In genomic region chr12:105036937-105037649, GRCh38 we compare ENCODE assay signal across 14 cellular contexts. TPM values are rescaled to one million over a fixed set of nuclear protein-coding genes. Genes with fewer than 3 reads are reported as not detected.
DNase-seq lines count a peak whose midpoint lies in the region; ATAC-seq, FAIRE-seq and TF ChIP-seq lines count a peak whose summit lies in the region.
"Had no signal": no experiment of that assay in that cellular context is flagged by ENCODE, and none has a peak within 500 bp of the region (broad histone marks: within the 10 kb centered on the region; RNA-seq: fewer than 3 reads in every experiment).

No MANE protein-coding gene starts in this region.

- H4K20me1 ChIP-seq in keratinocyte (ENCODE audit: control insufficient read depth, extremely low read depth, insufficient read depth, low read length), result no peaks in the 10 kb centered on the region

- no peaks in the 10 kb centered on the region for H3K79me2 ChIP-seq in keratinocyte (ENCODE audit: control insufficient read depth, insufficient read depth, low read length)

- FAIRE-seq in keratinocyte (lab: Jason Lieb, UNC), result peak; percentile 13

- dilution Hi-C loops in keratinocyte (cut with MboI; ENCODE audit: extremely low pct_ligation_motif_present, low sequenced_read_pairs), result no loop called here

- peaks cover 23% of the 10 kb centered on the region for H3K4me1 ChIP-seq in CD8-positive, alpha-beta memory T cell (ENCODE audit: insufficient read depth, low read length)
- H3K4me1 ChIP-seq in keratinocyte (ENCODE audit: control insufficient read depth, extremely low read depth, insufficient read depth, low read length), result peaks cover 15% of the 10 kb centered on the region
- H3K4me1 ChIP-seq: lower lobe of right lung had no signal

- DNase-seq in CD8-positive, alpha-beta memory T cell, result peak in 1 of 5 donors; percentile 6
- DNase-seq in HFFc6 (no peak), keratinocyte (ENCODE audit: low read depth, low spot score) (no peak), DMS79 treated with DMSO at 0.1 percent for 48 hours (lab: John Stamatoyannopoulos, UW) (no peak), NCI-H187 treated with DMSO at 0.1 percent for 48 hours (lab: John Stamatoyannopoulos, UW) (no peak)
- peak; percentile 17 for DNase-seq in activated CD8-positive, alpha-beta T cell treated with anti-CD3 and anti-CD28 coated beads for 36 hours
- DNase-seq: activated CD8-positive, alpha-beta memory T cell treated with anti-CD3 and anti-CD28 coated beads, Interleukin-2, amount 50 U/mL, for 4 hours; GM23248; hippocampal formation; lower lobe of right lung had no signal

- no peaks in the 10 kb centered on the region for H3K36me3 ChIP-seq in CD8-positive, alpha-beta memory T cell (ENCODE audit: insufficient read depth, low read length)
- H3K36me3 ChIP-seq in keratinocyte (ENCODE audit: control insufficient read depth in 2 of 2, extremely low read depth in 1 of 2, insufficient read depth in 2 of 2, low read length in 2 of 2), result no peaks in the 10 kb centered on the region
- H3K36me3 ChIP-seq: lower lobe of right lung had no signal

- H3K9me1 ChIP-seq in keratinocyte (ENCODE audit: control insufficient read depth, extremely low read depth, insufficient read depth, low read length), result no peaks in the 10 kb centered on the region

- H2AFZ ChIP-seq in keratinocyte (ENCODE audit: control insufficient read depth, low read length), result no peak overlapping the region
- H2AFZ ChIP-seq: GM23248 had no signal

- H3K9me3 Mint-ChIP-seq in CD8-positive, alpha-beta memory T cell, result no peaks in the 10 kb centered on the region
- H3K9me3 Mint-ChIP-seq in HFFc6, result no peaks in the 10 kb centered on the region
- H3K9me3 Mint-ChIP-seq in activated CD8-positive, alpha-beta T cell treated with anti-CD3 and anti-CD28 coated beads for 36 hours, result peaks cover 2% of the 10 kb centered on the region
- H3K9me3 Mint-ChIP-seq: brain, neural crest cell had no signal

- no peak overlapping the region for H3K4me3 ChIP-seq in CD8-positive, alpha-beta memory T cell (ENCODE audit: low read length)
- no peak overlapping the region for H3K4me3 ChIP-seq in keratinocyte (ENCODE audit: control insufficient read depth in 2 of 3, extremely low read depth in 1 of 3, insufficient read depth in 2 of 3, low read depth in 1 of 3, low read length in 3 of 3)
- H3K4me3 ChIP-seq: GM23248, lower lobe of right lung had no signal

- peaks cover 14 to 26% (median 19%) of the 10 kb centered on the region in 3 donors for H3K4me1 Mint-ChIP-seq in CD8-positive, alpha-beta memory T cell
- H3K4me1 Mint-ChIP-seq in HFFc6 (ENCODE audit: low read depth), result peaks cover 39% of the 10 kb centered on the region
- H3K4me1 Mint-ChIP-seq in activated CD8-positive, alpha-beta T cell treated with anti-CD3 and anti-CD28 coated beads for 36 hours (ENCODE audit: low read depth), result peaks cover 43% of the 10 kb centered on the region

- POLR2A ChIA-PET in CD8-positive, alpha-beta memory T cell (lab: Charles Lee), result no interaction called here
- POLR2A ChIA-PET in activated CD8-positive, alpha-beta T cell treated with anti-CD3 and anti-CD28 coated beads for 36 hours (lab: Charles Lee), result interaction anchor here (1.0 to 1.2 kb wide), 2 partner anchors 78 to 79 kb away, joined by 3 to 4 read pairs; partner anchors contain the start of gene SLC41A2

- H3K27me3 Mint-ChIP-seq in CD8-positive, alpha-beta memory T cell, result no peaks in the 10 kb centered on the region
- no peaks in the 10 kb centered on the region for H3K27me3 Mint-ChIP-seq in HFFc6 (ENCODE audit: insufficient read depth)
- no peaks in the 10 kb centered on the region for H3K27me3 Mint-ChIP-seq in activated CD8-positive, alpha-beta T cell treated with anti-CD3 and anti-CD28 coated beads for 36 hours
- H3K27me3 Mint-ChIP-seq: brain had no signal

- no peak overlapping the region for H3K9ac ChIP-seq in keratinocyte (ENCODE audit: control insufficient read depth, extremely low read depth, insufficient read depth, low read length)
- H3K9ac ChIP-seq: GM23248 had no signal

- H3K4me2 ChIP-seq in keratinocyte (ENCODE audit: control insufficient read depth, extremely low read depth, insufficient read depth, low read depth, low read length), result no peak overlapping the region

- H3K4me3 Mint-ChIP-seq in CD8-positive, alpha-beta memory T cell, result peak overlapping the region; percentile 1 to 77 (median 65)
- no peak overlapping the region; the same call in 1 of the 2 replicates for H3K4me3 Mint-ChIP-seq in HFFc6
- H3K4me3 Mint-ChIP-seq in activated CD8-positive, alpha-beta T cell treated with anti-CD3 and anti-CD28 coated beads for 36 hours, result no peak overlapping the region
- H3K4me3 Mint-ChIP-seq: brain, neural crest cell had no signal

- H3K27ac ChIP-seq in CD8-positive, alpha-beta memory T cell (ENCODE audit: low read depth, low read length), result no peak overlapping the region
- no peak overlapping the region for H3K27ac ChIP-seq in keratinocyte (ENCODE audit: control insufficient read depth, insufficient read depth, low read length)
- H3K27ac ChIP-seq: GM23248, lower lobe of right lung had no signal

- H3K27me3 ChIP-seq in CD8-positive, alpha-beta memory T cell (ENCODE audit: insufficient read depth, low read length, poor library complexity, severe bottlenecking), result no peaks in the 10 kb centered on the region
- H3K27me3 ChIP-seq in keratinocyte (ENCODE audit: control insufficient read depth, extremely low read depth, insufficient read depth, low read length), result no peaks in the 10 kb centered on the region

- intact Hi-C loops in activated CD8-positive, alpha-beta T cell treated with anti-CD3 and anti-CD28 coated beads for 36 hours (cut with micrococcal nuclease), result no loop called here

- H3K36me3 Mint-ChIP-seq in CD8-positive, alpha-beta memory T cell, result no peaks in the 10 kb centered on the region
- peaks cover 18% of the 10 kb centered on the region for H3K36me3 Mint-ChIP-seq in HFFc6 (ENCODE audit: low read depth)
- H3K36me3 Mint-ChIP-seq in activated CD8-positive, alpha-beta T cell treated with anti-CD3 and anti-CD28 coated beads for 36 hours (ENCODE audit: low read depth), result peaks cover 11% of the 10 kb centered on the region

- peak; percentile 52 for ATAC-seq in activated CD8-positive, alpha-beta T cell treated with anti-CD3 and anti-CD28 coated beads for 36 hours
- ATAC-seq in GM18868 (IDR thresholded peaks at IDR 0.05; ENCODE audit: unreplicated experiment), result no peak
- ATAC-seq: lower lobe of right lung, sciatic nerve had no signal

- no peaks in the 10 kb centered on the region for H3K9me3 ChIP-seq in CD8-positive, alpha-beta memory T cell (ENCODE audit: low read length)
- H3K9me3 ChIP-seq in keratinocyte (ENCODE audit: control insufficient read depth, low read depth, low read length), result no peaks in the 10 kb centered on the region
- H3K9me3 ChIP-seq: lower lobe of right lung had no signal

- peak overlapping the region; percentile 25 to 94 (median 84) for H3K27ac Mint-ChIP-seq in CD8-positive, alpha-beta memory T cell
- H3K27ac Mint-ChIP-seq in HFFc6, result peak overlapping the region; percentile 32; the same call in 1 of the 2 replicates
- peak overlapping the region; percentile 88 for H3K27ac Mint-ChIP-seq in activated CD8-positive, alpha-beta T cell treated with anti-CD3 and anti-CD28 coated beads for 36 hours
- H3K27ac Mint-ChIP-seq: brain had no signal

- CTCF ChIA-PET in CD8-positive, alpha-beta memory T cell (lab: Charles Lee), result no interaction called here
- CTCF ChIA-PET in activated CD8-positive, alpha-beta T cell treated with anti-CD3 and anti-CD28 coated beads for 36 hours (lab: Charles Lee), result interaction anchor here (1.0 to 4.0 kb wide), 3 partner anchors 12 to 657 kb away, joined by 3 to 18 read pairs (median 3); no protein-coding TSS in a partner anchor

- TF ChIP-seq CTCF in HFFc6 (IDR thresholded peaks at IDR 0.05) (no peak), keratinocyte (optimal IDR thresholded peaks at IDR 0.05 in 1 of 3, IDR thresholded peaks at IDR 0.05 in 1 of 3, conservative IDR thresholded peaks at IDR 0.05 in 1 of 3; ENCODE audit: extremely low read depth in 1 of 3, insufficient read depth in 2 of 3, low read length in 3 of 3) (no peak)
- TF ChIP-seq CTCF in activated CD8-positive, alpha-beta T cell treated with anti-CD3 and anti-CD28 coated beads for 36 hours (IDR thresholded peaks at IDR 0.05), result no peak

RNA-seq across cellular contexts. Expression of gene ALDH1L2, which starts 47.2 kb away (rescaled TPM):
- total RNA-seq in CD8-positive, alpha-beta memory T cell, result under 1 TPM; 0.69 to 0.72 TPM
- polyA plus RNA-seq in CD8-positive, alpha-beta memory T cell, result not detected
- total RNA-seq in HFFc6 (2021; fragmentation: NEBNext Ultra II Directional; extraction: Animal tissue kit (Norgen Biotek cat#: 25700)), result 10 to 100 TPM; 36.9 to 50.8 (median 41.6) TPM
- total RNA-seq in activated CD8-positive, alpha-beta T cell treated with anti-CD3 and anti-CD28 coated beads for 36 hours, result 1 to 10 TPM; 5.7 to 7.8 TPM
- 0.90 to 1.8 TPM (median 1.5 TPM) in 3 replicates for polyA plus RNA-seq in keratinocyte
- polyA plus RNA-seq in keratinocyte (2011; ENCODE audit: low read depth), result 2.5 TPM
- polyA plus RNA-seq in keratinocyte (2011; cell fraction: cytosol; rRNA removed), result 0.79 and 2.0 TPM in 2 replicates
- 2.9 and 3.5 TPM in 2 replicates for polyA plus RNA-seq in keratinocyte (2011; cell fraction: nucleus; rRNA removed)
- 0.87 and 1.4 TPM in 2 replicates for polyA plus RNA-seq in keratinocyte (2012; ENCODE audit: low replicate concordance)
- polyA minus RNA-seq in keratinocyte, result 0.49 to 2.3 TPM (median 0.79 TPM) in 3 replicates
- polyA minus RNA-seq in keratinocyte (2011; cell fraction: cytosol; rRNA and poly(A)+ RNA removed), result 1.7 TPM
- polyA minus RNA-seq in keratinocyte (2011; cell fraction: nucleus; rRNA and poly(A)+ RNA removed), result 2.7 and 3.4 TPM in 2 replicates

RNA-seq across cellular contexts. Expression of gene NOPCHAP1, which starts 51.0 kb away (rescaled TPM):
- total RNA-seq in CD8-positive, alpha-beta memory T cell, result 10 to 100 TPM; 25.8 to 27.8 TPM
- polyA plus RNA-seq in CD8-positive, alpha-beta memory T cell, result 16.6 TPM
- 10 to 100 TPM; 13.7 to 16.1 (median 14.0) TPM for total RNA-seq in HFFc6 (2021; fragmentation: NEBNext Ultra II Directional; extraction: Animal tissue kit (Norgen Biotek cat#: 25700))
- total RNA-seq in activated CD8-positive, alpha-beta T cell treated with anti-CD3 and anti-CD28 coated beads for 36 hours, result 10 to 100 TPM; 39.4 to 42.0 TPM
- 7.9 to 16.7 TPM (median 9.2 TPM) in 3 replicates for polyA plus RNA-seq in keratinocyte
- polyA plus RNA-seq in keratinocyte (2011; ENCODE audit: low read depth), result 35.8 TPM
- polyA plus RNA-seq in keratinocyte (2011; cell fraction: cytosol; rRNA removed), result 9.3 and 9.6 TPM in 2 replicates
- polyA plus RNA-seq in keratinocyte (2011; cell fraction: nucleus; rRNA removed), result 5.6 TPM in 2 replicates
- 14.8 and 27.2 TPM in 2 replicates for polyA plus RNA-seq in keratinocyte (2012; ENCODE audit: low replicate concordance)
- 1.8 to 5.9 TPM (median 5.0 TPM) in 3 replicates for polyA minus RNA-seq in keratinocyte
- 9.8 TPM for polyA minus RNA-seq in keratinocyte (2011; cell fraction: cytosol; rRNA and poly(A)+ RNA removed)
- polyA minus RNA-seq in keratinocyte (2011; cell fraction: nucleus; rRNA and poly(A)+ RNA removed), result 4.7 and 7.5 TPM in 2 replicates

Comparison
In these comparisons a context has a peak if more than half of its experiments do, and no peak if none do; other contexts are left out.
1. H3K27ac Mint-ChIP-seq: peak in every context shown above with its lines; median percentile 88 in activated CD8-positive, alpha-beta T cell treated with anti-CD3 and anti-CD28 coated beads for 36 hours; 84 in CD8-positive, alpha-beta memory T cell; 32 in HFFc6.
2. H3K4me3 Mint-ChIP-seq: peak in CD8-positive, alpha-beta memory T cell (7 of 7); none in HFFc6 (single experiment) and activated CD8-positive, alpha-beta T cell treated with anti-CD3 and anti-CD28 coated beads for 36 hours (single experiment).
3. RNA of gene ALDH1L2, which starts 47.2 kb away (total RNA-seq): 36.9 to 50.8 TPM in HFFc6; 5.7 to 7.8 TPM in activated CD8-positive, alpha-beta T cell treated with anti-CD3 and anti-CD28 coated beads for 36 hours and 0.69 to 0.72 TPM in CD8-positive, alpha-beta memory T cell; every median in the first group is over 4 times any median in the second.